ENCODE assay signal across 1 cellular context in genomic region chr4:46975841-46976551, GRCh38.
TF ChIP-seq lines count a peak whose summit lies in the region.

No MANE protein-coding gene starts in this region.

TF ChIP-seq in GM23338, 12 proteins besides CTCF, POLR2A, EP300 and RAD21:
- TF ChIP-seq, protein P1, sequence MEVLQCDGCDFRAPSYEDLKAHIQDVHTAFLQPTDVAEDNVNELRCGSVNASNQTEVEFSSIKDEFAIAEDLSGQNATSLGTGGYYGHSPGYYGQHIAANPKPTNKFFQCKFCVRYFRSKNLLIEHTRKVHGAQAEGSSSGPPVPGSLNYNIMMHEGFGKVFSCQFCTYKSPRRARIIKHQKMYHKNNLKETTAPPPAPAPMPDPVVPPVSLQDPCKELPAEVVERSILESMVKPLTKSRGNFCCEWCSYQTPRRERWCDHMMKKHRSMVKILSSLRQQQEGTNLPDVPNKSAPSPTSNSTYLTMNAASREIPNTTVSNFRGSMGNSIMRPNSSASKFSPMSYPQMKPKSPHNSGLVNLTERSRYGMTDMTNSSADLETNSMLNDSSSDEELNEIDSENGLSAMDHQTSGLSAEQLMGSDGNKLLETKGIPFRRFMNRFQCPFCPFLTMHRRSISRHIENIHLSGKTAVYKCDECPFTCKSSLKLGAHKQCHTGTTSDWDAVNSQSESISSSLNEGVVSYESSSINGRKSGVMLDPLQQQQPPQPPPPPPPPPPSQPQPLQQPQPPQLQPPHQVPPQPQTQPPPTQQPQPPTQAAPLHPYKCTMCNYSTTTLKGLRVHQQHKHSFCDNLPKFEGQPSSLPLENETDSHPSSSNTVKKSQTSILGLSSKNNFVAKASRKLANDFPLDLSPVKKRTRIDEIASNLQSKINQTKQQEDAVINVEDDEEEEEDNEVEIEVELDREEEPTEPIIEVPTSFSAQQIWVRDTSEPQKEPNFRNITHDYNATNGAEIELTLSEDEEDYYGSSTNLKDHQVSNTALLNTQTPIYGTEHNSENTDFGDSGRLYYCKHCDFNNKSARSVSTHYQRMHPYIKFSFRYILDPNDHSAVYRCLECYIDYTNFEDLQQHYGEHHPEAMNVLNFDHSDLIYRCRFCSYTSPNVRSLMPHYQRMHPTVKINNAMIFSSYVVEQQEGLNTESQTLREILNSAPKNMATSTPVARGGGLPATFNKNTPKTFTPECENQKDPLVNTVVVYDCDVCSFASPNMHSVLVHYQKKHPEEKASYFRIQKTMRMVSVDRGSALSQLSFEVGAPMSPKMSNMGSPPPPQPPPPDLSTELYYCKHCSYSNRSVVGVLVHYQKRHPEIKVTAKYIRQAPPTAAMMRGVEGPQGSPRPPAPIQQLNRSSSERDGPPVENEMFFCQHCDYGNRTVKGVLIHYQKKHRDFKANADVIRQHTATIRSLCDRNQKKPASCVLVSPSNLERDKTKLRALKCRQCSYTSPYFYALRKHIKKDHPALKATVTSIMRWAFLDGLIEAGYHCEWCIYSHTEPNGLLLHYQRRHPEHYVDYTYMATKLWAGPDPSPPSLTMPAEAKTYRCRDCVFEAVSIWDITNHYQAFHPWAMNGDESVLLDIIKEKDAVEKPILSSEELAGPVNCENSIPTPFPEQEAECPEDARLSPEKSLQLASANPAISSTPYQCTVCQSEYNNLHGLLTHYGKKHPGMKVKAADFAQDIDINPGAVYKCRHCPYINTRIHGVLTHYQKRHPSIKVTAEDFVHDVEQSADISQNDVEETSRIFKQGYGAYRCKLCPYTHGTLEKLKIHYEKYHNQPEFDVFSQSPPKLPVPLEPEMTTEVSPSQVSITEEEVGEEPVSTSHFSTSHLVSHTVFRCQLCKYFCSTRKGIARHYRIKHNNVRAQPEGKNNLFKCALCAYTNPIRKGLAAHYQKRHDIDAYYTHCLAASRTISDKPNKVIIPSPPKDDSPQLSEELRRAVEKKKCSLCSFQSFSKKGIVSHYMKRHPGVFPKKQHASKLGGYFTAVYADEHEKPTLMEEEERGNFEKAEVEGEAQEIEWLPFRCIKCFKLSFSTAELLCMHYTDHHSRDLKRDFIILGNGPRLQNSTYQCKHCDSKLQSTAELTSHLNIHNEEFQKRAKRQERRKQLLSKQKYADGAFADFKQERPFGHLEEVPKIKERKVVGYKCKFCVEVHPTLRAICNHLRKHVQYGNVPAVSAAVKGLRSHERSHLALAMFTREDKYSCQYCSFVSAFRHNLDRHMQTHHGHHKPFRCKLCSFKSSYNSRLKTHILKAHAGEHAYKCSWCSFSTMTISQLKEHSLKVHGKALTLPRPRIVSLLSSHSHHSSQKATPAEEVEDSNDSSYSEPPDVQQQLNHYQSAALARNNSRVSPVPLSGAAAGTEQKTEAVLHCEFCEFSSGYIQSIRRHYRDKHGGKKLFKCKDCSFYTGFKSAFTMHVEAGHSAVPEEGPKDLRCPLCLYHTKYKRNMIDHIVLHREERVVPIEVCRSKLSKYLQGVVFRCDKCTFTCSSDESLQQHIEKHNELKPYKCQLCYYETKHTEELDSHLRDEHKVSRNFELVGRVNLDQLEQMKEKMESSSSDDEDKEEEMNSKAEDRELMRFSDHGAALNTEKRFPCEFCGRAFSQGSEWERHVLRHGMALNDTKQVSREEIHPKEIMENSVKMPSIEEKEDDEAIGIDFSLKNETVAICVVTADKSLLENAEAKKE (CRISPR knock-in tag; IDR thresholded peaks at IDR 0.05): no peak
